19 cellular contexts compared by ENCODE assay signal in the genomic region with DNA sequence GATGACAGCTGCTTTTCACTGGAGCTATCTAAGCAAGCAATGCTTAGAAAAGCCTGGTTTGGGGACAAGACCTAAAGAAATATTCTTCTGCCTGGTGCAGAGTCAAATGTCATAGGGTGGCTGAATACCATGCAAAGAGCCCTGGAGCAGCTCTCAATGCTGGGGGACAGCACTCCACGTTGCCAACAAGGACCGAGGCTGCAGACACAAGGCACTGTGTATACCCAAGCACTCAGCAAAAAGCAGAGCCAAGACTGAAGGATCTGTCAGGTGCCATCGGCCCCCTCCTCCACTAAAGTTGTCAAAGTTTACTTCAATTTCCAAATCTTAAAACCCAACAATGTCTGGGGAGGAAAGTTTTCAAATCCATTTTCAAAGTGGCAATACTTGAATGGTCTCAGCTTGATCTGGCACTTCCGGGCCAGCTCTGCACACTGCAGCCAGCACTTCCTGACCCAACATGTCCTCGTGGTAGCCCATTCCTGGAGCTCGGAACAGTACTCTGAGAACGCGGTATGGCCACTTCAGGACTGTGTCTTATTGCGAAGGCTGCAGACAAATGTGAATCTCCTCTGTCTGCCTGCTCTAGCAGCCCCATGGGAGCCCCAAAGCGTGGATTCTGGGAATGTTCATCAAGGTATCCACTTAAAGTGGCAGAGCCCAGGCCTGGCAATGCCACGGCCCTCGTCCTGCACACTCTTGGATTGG.
"Had no signal": no experiment of that assay in that cellular context is flagged by ENCODE, and none has a peak within 500 bp of the region (broad histone marks: within the 10 kb centered on the region; RNA-seq: fewer than 3 reads in every experiment).

No MANE protein-coding gene starts in this region.

- H3K27ac Mint-ChIP-seq: naive thymus-derived CD4-positive, alpha-beta T cell had no signal

- H3K36me3 ChIP-seq: uterus had no signal

- H3K9me3 Mint-ChIP-seq: nephron progenitor cell had no signal

- ATAC-seq: lower lobe of right lung; naive thymus-derived CD4-positive, alpha-beta T cell; psoas muscle; right lobe of liver had no signal

- H3K9me3 ChIP-seq: left ventricle myocardium inferior, lower lobe of right lung, psoas muscle, right lobe of liver, uterus had no signal

- DNase-seq: dermis blood vessel endothelial cell; foreskin melanocyte; hippocampal formation; kidney glomerular epithelial cell; left ventricle myocardium inferior; lower lobe of right lung; mesenchymal stem cell; naive thymus-derived CD4-positive, alpha-beta T cell; nephron progenitor cell; retina; stimulated activated CD4-positive, alpha-beta T cell treated with anti-CD3 and anti-CD28 coated beads, Interleukin-2, amount 100 ng/mL, for 24 hours; stimulated activated CD4-positive, alpha-beta T cell treated with anti-CD3 and anti-CD28 coated beads, Interleukin-4, amount 100 ng/mL, for 4 hours; stimulated activated naive CD4-positive, alpha-beta T cell; trophoblast cell had no signal

- H3K27ac ChIP-seq: left ventricle myocardium inferior, lower lobe of right lung, parathyroid adenoma, psoas muscle, right lobe of liver, skin epidermis, uterus had no signal

- H3K4me3 Mint-ChIP-seq: naive thymus-derived CD4-positive, alpha-beta T cell; nephron progenitor cell had no signal

- H3K4me1 ChIP-seq: right lobe of liver had no signal

- H3K27me3 ChIP-seq: right lobe of liver, uterus had no signal

- H3K36me3 Mint-ChIP-seq: naive thymus-derived CD4-positive, alpha-beta T cell had no signal

- H3K4me3 ChIP-seq: left ventricle myocardium inferior, lower lobe of right lung, psoas muscle, right lobe of liver, skin epidermis, uterus had no signal
